In the genomic region with DNA sequence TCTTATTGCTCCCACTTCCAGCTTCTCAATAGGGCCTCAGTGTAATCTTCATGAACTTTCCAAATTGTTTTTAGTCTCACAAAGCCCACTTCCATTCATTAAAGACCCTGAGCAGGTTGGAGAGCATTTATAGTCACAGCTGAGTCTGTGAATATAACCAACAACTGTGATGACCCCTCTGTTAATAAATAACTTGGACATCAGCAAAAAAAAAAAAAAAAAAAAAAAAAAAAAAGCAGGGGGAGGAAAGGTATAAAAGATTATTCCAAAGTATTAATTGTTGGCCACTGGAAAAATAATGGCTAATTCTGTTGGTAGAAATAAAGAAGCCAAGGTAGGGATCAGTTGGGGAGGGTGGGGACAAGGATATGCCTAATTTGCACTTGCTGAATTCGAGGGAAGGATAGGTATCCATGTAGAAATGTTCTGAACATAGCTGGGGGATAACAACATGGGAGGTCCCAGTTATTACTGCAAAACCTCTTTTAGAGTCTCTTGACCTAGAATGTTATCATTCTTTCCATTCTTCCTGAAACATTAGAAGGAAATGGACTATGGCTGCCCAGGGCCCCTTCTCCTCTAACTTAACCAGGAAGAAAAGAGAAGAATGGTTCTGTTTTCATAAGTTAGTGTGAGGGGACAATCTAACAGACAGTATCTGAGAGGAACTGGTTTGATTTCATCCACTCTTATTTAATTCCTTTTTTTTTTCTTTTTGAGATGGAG, we compare ENCODE assay signal across 14 cellular contexts. TPM values are rescaled to one million over a fixed set of nuclear protein-coding genes. Genes with fewer than 3 reads are reported as not detected.
"Had no signal": no experiment of that assay in that cellular context is flagged by ENCODE, and none has a peak within 500 bp of the region (broad histone marks: within the 10 kb centered on the region; RNA-seq: fewer than 3 reads in every experiment).

No MANE protein-coding gene starts in this region.

- ATAC-seq: esophagus mucosa; lower lobe of right lung; naive thymus-derived CD4-positive, alpha-beta T cell; WTC11 had no signal

- H3K27ac Mint-ChIP-seq: brain; endodermal cell; naive thymus-derived CD4-positive, alpha-beta T cell; progenitor cell of endocrine pancreas; WTC11 had no signal

- H3K27me3 Mint-ChIP-seq: brain; naive thymus-derived CD4-positive, alpha-beta T cell; progenitor cell of endocrine pancreas had no signal

- H3K36me3 ChIP-seq: lower lobe of right lung, sigmoid colon, stomach had no signal

- H3K27me3 ChIP-seq: sigmoid colon, stomach had no signal

- H3K4me2 ChIP-seq: SK-N-SH had no signal

- H3K4me3 ChIP-seq: lower lobe of right lung, sigmoid colon, stomach had no signal

- H3K27ac ChIP-seq: lower lobe of right lung, stomach had no signal

- DNase-seq: activated CD4-positive, alpha-beta T cell treated with anti-CD3 and anti-CD28 coated beads, Interleukin-2, amount 50 U/mL, for 1 hour; amniotic stem cell; cerebellar nuclear complex; endodermal cell; lower lobe of right lung; nucleus accumbens; sigmoid colon; SK-N-SH; stomach had no signal

- H3K9me3 ChIP-seq: lower lobe of right lung, sigmoid colon, SK-N-SH, stomach had no signal

- H3K9ac ChIP-seq: SK-N-SH had no signal

- H3K4me3 Mint-ChIP-seq: brain; endodermal cell; naive thymus-derived CD4-positive, alpha-beta T cell; WTC11 had no signal

RNA-seq across cellular contexts. Expression of a gene that starts 56.5 kb away (rescaled TPM):
- polyA plus RNA-seq: naive thymus-derived CD4-positive, alpha-beta T cell had no signal
